20 cellular contexts compared by ENCODE assay signal in genomic region chrX:24485323-24485722, GRCh38.
"Had no signal": no experiment of that assay in that cellular context is flagged by ENCODE, and none has a peak within 500 bp of the region (broad histone marks: within the 10 kb centered on the region; RNA-seq: fewer than 3 reads in every experiment).

No MANE protein-coding gene starts in this region.

- H3K4me3 Mint-ChIP-seq: naive B cell; nephron; stimulated activated effector memory CD8-positive, alpha-beta T cell treated with anti-CD3 and anti-CD28 coated beads, Interleukin-12 subunit alpha, Interleukin-12 subunit beta, amount 100 ng/mL, for 72 hours; type B pancreatic cell had no signal

- H3K4me1 ChIP-seq: foreskin keratinocyte, psoas muscle, suprapubic skin, thyroid gland had no signal

- H3K27me3 Mint-ChIP-seq: naive B cell, type B pancreatic cell had no signal

- H3K9me3 Mint-ChIP-seq: nephron; stimulated activated effector memory CD8-positive, alpha-beta T cell treated with anti-CD3 and anti-CD28 coated beads, Interleukin-12 subunit alpha, Interleukin-12 subunit beta, amount 100 ng/mL, for 72 hours had no signal

- H3K4me1 Mint-ChIP-seq: nephron had no signal

- H3K27ac ChIP-seq: foreskin keratinocyte, psoas muscle, right lobe of liver, suprapubic skin, thyroid gland had no signal

- H3K27ac Mint-ChIP-seq: nephron; stimulated activated effector memory CD8-positive, alpha-beta T cell treated with anti-CD3 and anti-CD28 coated beads, Interleukin-12 subunit alpha, Interleukin-12 subunit beta, amount 100 ng/mL, for 72 hours; type B pancreatic cell had no signal

- H3K4me3 ChIP-seq: lung, psoas muscle, right lobe of liver, suprapubic skin, thyroid gland had no signal

- H3K9me3 ChIP-seq: psoas muscle, right lobe of liver, suprapubic skin, thyroid gland had no signal

- DNase-seq: foreskin keratinocyte; head of caudate nucleus; hippocampal formation; left colon; left ventricle myocardium superior; mesenchymal stem cell; midbrain; naive B cell; psoas muscle; retina; right lobe of liver; stimulated activated CD4-positive, alpha-beta T cell treated with anti-CD3 and anti-CD28 coated beads, Interleukin-4, amount 100 ng/mL, for 1 hour; stimulated activated CD8-positive, alpha-beta memory T cell treated with anti-CD3 and anti-CD28 coated beads, Interleukin-4, amount 100 ng/mL, for 48 hours; stimulated activated naive CD8-positive, alpha-beta T cell treated with anti-CD3 and anti-CD28 coated beads, Interleukin-15, Interleukin-2, amounts not matched to agents 100 U/mL and 50 U/mL, for 24 hours; thyroid gland had no signal

- H3K27me3 ChIP-seq: foreskin keratinocyte, right lobe of liver, suprapubic skin, thyroid gland had no signal

- H3K36me3 ChIP-seq: right lobe of liver, suprapubic skin, thyroid gland had no signal

- H3K36me3 Mint-ChIP-seq: naive B cell; stimulated activated effector memory CD8-positive, alpha-beta T cell treated with anti-CD3 and anti-CD28 coated beads, Interleukin-12 subunit alpha, Interleukin-12 subunit beta, amount 100 ng/mL, for 72 hours had no signal

- ATAC-seq: foreskin keratinocyte; left colon; left ventricle myocardium superior; psoas muscle; right lobe of liver; stimulated activated effector memory CD8-positive, alpha-beta T cell treated with anti-CD3 and anti-CD28 coated beads, Interleukin-12 subunit alpha, Interleukin-12 subunit beta, amount 100 ng/mL, for 72 hours; stimulated activated naive CD8-positive, alpha-beta T cell treated with anti-CD3 and anti-CD28 coated beads, Interleukin-15, Interleukin-2, amounts not matched to agents 100 U/mL and 50 U/mL, for 24 hours had no signal
